Comparison of ENCODE assay signal across 9 cellular contexts in the genomic region with DNA sequence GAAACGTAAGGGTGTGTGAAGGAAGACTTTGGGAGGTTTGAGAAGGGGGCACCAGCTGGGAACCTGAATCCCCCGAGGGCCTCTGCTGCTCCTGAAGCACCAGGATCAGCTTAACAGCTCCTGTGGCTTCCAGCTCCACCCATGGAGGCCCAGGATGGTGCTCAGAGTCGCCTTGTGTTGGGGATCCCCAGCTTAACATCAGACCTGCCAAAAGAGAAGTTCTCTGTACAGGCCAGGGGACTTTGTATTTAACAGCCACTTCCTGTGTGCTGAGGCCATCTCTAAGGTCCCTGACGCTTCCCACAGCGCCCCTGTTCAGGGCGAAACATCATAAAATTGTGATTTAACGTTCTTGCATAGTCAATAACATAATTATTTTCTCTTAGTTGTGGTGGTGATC.
DNase-seq lines count a peak whose midpoint lies in the region; ATAC-seq and TF ChIP-seq lines count a peak whose summit lies in the region.
"Had no signal": no experiment of that assay in that cellular context is flagged by ENCODE, and none has a peak within 500 bp of the region (broad histone marks: within the 10 kb centered on the region; RNA-seq: fewer than 3 reads in every experiment).

No MANE protein-coding gene starts in this region.

- H3K4me3 Mint-ChIP-seq in Caco-2 (ENCODE audit: unreplicated experiment) = no peak overlapping the region
- H3K4me3 Mint-ChIP-seq in central memory CD8-positive, alpha-beta T cell = peak overlapping the region; percentile 40

- POLR2A ChIA-PET in Caco-2 (lab: Charles Lee) = interaction anchor here (0.6 kb wide), 1 partner anchor 188 kb away, joined by 3 read pairs; no protein-coding TSS in a partner anchor

- CTCF ChIA-PET in Caco-2 (lab: Charles Lee) = interaction anchor here (2.4 kb wide), 1 partner anchor 10 kb away, joined by 6 read pairs; no protein-coding TSS in a partner anchor

- ATAC-seq in GM19438 (IDR thresholded peaks at IDR 0.05; ENCODE audit: low read depth, unreplicated experiment) = peak; percentile 92
- peak; percentile 88 for ATAC-seq in HG03159 (IDR thresholded peaks at IDR 0.05; ENCODE audit: unreplicated experiment)
- ATAC-seq in central memory CD8-positive, alpha-beta T cell (replicated peaks; ENCODE audit: extremely low read depth, poor library complexity, severe bottlenecking) = peak; percentile 87

- H3K36me3 ChIP-seq in Caco-2 (ENCODE audit: control insufficient read depth, insufficient read depth, low read length) = peaks cover 7% of the 10 kb centered on the region

- peak overlapping the region; percentile 76 for H3K27ac Mint-ChIP-seq in Caco-2 (ENCODE audit: unreplicated experiment)
- peak overlapping the region; percentile 76 for H3K27ac Mint-ChIP-seq in central memory CD8-positive, alpha-beta T cell (ENCODE audit: low read depth)

- no TSS peak for BruUV-seq in Caco-2 (replicated peaks; lab: Mats Ljungman, UMichigan)

- H3K4me1 Mint-ChIP-seq in Caco-2 (ENCODE audit: low read depth, unreplicated experiment) = peaks cover 28% of the 10 kb centered on the region
- peaks cover 74% of the 10 kb centered on the region for H3K4me1 Mint-ChIP-seq in central memory CD8-positive, alpha-beta T cell

- intact Hi-C loops in Caco-2 (cut with micrococcal nuclease; ENCODE audit: unreplicated experiment) (loop anchor here (1.0 kb wide), 1 partner anchor 10 kb away; no protein-coding TSS in a partner anchor), lower leg skin (cut with DNase I; ENCODE audit: low total_unique reads) (no loop called here)

- WGBS in lower leg skin, 2 donors = 63 to 64% methylated on average over 7 of the region's 7 CpGs

- H3K4me3 ChIP-seq in Caco-2 (ENCODE audit: low read depth, low read length) (no peak overlapping the region), lower leg skin (ENCODE audit: low read depth, poor library complexity, severe bottlenecking) (no peak overlapping the region)

- H3K27me3 ChIP-seq in Caco-2 (replicated peaks; ENCODE audit: control insufficient read depth, insufficient read depth, low read length) = no peaks in the 10 kb centered on the region

- TF ChIP-seq CTCF in Caco-2 (IDR thresholded peaks at IDR 0.05; ENCODE audit: insufficient read depth in 1 of 2, low read depth in 1 of 2, low read length in 1 of 2, severe bottlenecking in 1 of 2, unreplicated experiment in 1 of 2) = no peak
- TF ChIP-seq CTCF in lower leg skin (IDR thresholded peaks at IDR 0.05) = no peak

- no peaks in the 10 kb centered on the region for H3K9me3 ChIP-seq in Caco-2

- DNase-seq in Caco-2 (no peak), dermis blood vessel endothelial cell (no peak), lower leg skin (ENCODE audit: low spot score in 2 of 2) (no peak), NCI-H526 (lab: John Stamatoyannopoulos, UW) (no peak), RPMI8226 (no peak)
- DNase-seq in central memory CD8-positive, alpha-beta T cell (ENCODE audit: low spot score in 2 of 2) = no peak
- DNase-seq: IMR-90 had no signal

- H3K9me3 Mint-ChIP-seq in Caco-2 (ENCODE audit: unreplicated experiment) = no peaks in the 10 kb centered on the region
- no peaks in the 10 kb centered on the region for H3K9me3 Mint-ChIP-seq in central memory CD8-positive, alpha-beta T cell

- peaks cover 33% of the 10 kb centered on the region for H3K36me3 Mint-ChIP-seq in Caco-2 (ENCODE audit: insufficient read depth, unreplicated experiment)
- H3K36me3 Mint-ChIP-seq in central memory CD8-positive, alpha-beta T cell (ENCODE audit: insufficient read depth) = peaks cover 24% of the 10 kb centered on the region

- TF ChIP-seq POLR2A in lower leg skin (IDR thresholded peaks at IDR 0.05) = no peak

- H3K4me1 ChIP-seq in Caco-2 = peaks cover 28% of the 10 kb centered on the region

- no peaks in the 10 kb centered on the region for H3K27me3 Mint-ChIP-seq in Caco-2 (ENCODE audit: insufficient read depth, unreplicated experiment)
- no peaks in the 10 kb centered on the region for H3K27me3 Mint-ChIP-seq in central memory CD8-positive, alpha-beta T cell
